1 cellular context compared by ENCODE assay signal in the genomic region with DNA sequence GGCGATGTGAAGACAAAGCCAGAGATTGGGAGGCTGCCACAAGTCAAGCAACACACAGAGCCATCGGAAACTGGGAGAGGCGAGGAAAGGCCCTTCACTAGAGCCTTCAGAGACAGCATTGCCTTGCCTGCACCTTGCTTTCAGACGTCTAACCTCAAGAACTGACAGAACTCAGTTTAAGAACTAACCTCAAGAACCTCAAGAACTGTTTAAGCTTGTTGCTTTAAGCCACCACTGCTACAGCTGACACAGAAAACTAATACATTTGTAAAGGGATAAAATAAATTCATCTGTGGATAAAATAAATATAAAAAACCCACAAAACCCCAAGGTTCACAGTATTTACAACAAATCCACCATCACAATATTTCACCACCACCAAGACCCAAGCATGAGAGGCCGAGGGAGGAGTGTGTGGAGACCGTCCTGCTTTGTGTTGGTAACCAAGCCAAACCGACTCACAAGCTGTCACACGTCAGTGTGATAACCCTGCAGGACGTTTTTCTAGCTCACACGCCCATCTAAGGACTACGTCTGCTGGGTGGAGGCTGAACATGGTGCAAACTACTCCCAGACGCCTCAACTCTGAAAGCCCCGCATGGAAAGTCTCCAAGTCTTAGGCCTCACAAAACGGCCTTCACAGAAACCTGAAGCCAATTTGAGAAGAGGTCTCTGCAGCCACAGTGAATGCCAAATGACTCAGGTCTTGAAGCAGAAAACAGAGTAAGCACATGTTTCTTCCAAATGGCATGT.
TF ChIP-seq lines count a peak whose summit lies in the region.

No MANE protein-coding gene starts in this region.

TF ChIP-seq in HepG2, 621 proteins besides CTCF, POLR2A, EP300 and RAD21 (continued from another document):
- TF ChIP-seq, protein P1, sequence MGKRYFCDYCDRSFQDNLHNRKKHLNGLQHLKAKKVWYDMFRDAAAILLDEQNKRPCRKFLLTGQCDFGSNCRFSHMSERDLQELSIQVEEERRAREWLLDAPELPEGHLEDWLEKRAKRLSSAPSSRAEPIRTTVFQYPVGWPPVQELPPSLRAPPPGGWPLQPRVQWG (CRISPR knock-in tag; IDR thresholded peaks at IDR 0.05; ENCODE audit: borderline replicate concordance, low read depth) = no peak
- TF ChIP-seq HMG20B (CRISPR knock-in tag; conservative IDR thresholded peaks at IDR 0.05) (no peak), ZNF7 (CRISPR knock-in tag; IDR thresholded peaks at IDR 0.05) (no peak), KAT2B (IDR thresholded peaks at IDR 0.05; ENCODE audit: borderline replicate concordance, low read depth, low read length) (no peak)
TF ChIP-seq in HepG2: peak in this region for 0.
